In the genomic region with DNA sequence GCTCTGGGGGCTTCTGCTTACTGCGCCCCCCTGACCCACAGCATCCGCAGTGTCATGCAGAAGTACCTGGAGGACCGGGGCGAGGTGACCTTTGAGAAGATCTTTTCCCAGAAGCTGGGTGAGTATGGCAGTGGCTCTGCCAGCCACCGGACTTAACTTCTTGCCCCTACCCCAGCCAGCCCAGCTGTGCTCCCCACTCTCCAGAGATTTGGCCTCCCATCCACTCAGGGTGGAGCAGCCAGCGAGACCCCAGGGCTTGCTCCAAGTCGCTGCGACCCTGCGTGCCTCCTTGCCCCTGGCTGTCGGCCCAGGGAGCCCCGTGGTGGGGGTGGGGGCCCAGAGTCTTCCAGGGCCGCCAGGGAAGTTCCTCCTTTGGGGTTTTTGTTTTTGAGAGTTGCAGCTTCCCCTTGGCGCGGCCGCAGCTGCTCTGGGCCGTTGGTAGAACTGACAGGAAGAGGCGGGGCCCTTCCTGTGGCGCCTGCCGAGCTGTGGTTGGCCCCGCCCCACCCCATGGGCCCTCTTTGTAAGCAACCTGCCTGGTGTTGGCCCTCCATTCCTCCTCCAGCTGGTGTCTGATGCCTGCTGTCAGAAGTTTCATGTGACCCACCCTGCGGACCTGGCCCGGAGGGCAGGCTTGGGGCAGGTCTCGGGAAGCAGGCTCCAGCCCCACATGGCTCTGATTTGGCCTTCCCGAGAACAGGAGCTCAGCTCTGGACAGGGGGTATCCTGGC, we compare ENCODE assay signal across 8 cellular contexts. TPM values are rescaled to one million over a fixed set of nuclear protein-coding genes. Genes with fewer than 3 reads are reported as not detected.
DNase-seq lines count a peak whose midpoint lies in the region; ATAC-seq lines count a peak whose summit lies in the region.

No MANE protein-coding gene starts in this region.

- peak; percentile 66 for ATAC-seq in GM21717 (IDR thresholded peaks at IDR 0.05; ENCODE audit: unreplicated experiment)

- DNase-seq in EL (peak; percentile 76), LHCN-M2 (ENCODE audit: low read depth) (peak; percentile 91), T-helper 9 cell (peak; percentile 86), astrocyte of the hippocampus (ENCODE audit: low read depth, low spot score) (peak; percentile 64), iPS-NIHi7 (ENCODE audit: extremely low spot score) (peak; percentile 82), NCI-H524 treated with DMSO at 0.1 percent for 48 hours (lab: John Stamatoyannopoulos, UW) (no peak)
- DNase-seq in stimulated activated CD4-positive, alpha-beta T cell treated with anti-CD3 and anti-CD28 coated beads, Interleukin-2, amount 100 ng/mL, for 24 hours = peak; percentile 88 to 92

RNA-seq across cellular contexts. Expression of a gene that starts 11.1 kb away (rescaled TPM):
- total RNA-seq in LHCN-M2 (2014; rRNA removed) = 62.6 and 69.3 TPM in 2 replicates
- polyA plus RNA-seq in LHCN-M2 (2012) = 33.9 TPM

RNA-seq across cellular contexts. Expression of a gene that starts 11.7 kb away (rescaled TPM):
- 31.3 and 42.1 TPM in 2 replicates for total RNA-seq in LHCN-M2 (2014; rRNA removed)
- polyA plus RNA-seq in LHCN-M2 (2012) = 19.6 TPM

RNA-seq across cellular contexts. Expression of a gene that starts 25.9 kb away (rescaled TPM):
- 10.8 and 19.0 TPM in 2 replicates for total RNA-seq in LHCN-M2 (2014; rRNA removed)
- polyA plus RNA-seq in LHCN-M2 (2012) = 19.9 TPM
